Comparison of ENCODE assay signal across 10 cellular contexts in genomic region chr9:36878986-36879982, GRCh38.
DNase-seq lines count a peak whose midpoint lies in the region; ATAC-seq, FAIRE-seq and TF ChIP-seq lines count a peak whose summit lies in the region.
"Had no signal": no experiment of that assay in that cellular context is flagged by ENCODE, and none has a peak within 500 bp of the region (broad histone marks: within the 10 kb centered on the region; RNA-seq: fewer than 3 reads in every experiment).

No MANE protein-coding gene starts in this region.

- no peak for TF ChIP-seq CTCF in WTC11 (IDR thresholded peaks at IDR 0.05)

- H3K4me3 Mint-ChIP-seq in T-helper 2 cell treated with Interferon-gamma antibody and Interleukin-4, amounts not matched to agents 5 μg/mL and 100 μg/mL, for 36 hours, result no peak overlapping the region
- no peak overlapping the region for H3K4me3 Mint-ChIP-seq in WTC11

- H3K27ac Mint-ChIP-seq in T-helper 2 cell treated with Interferon-gamma antibody and Interleukin-4, amounts not matched to agents 5 μg/mL and 100 μg/mL, for 36 hours, result no peak overlapping the region
- H3K27ac Mint-ChIP-seq in WTC11, result no peak overlapping the region

- ATAC-seq in GM18909 (IDR thresholded peaks at IDR 0.05; ENCODE audit: poor library complexity, unreplicated experiment), result peak; percentile 71
- ATAC-seq in HG02870 (IDR thresholded peaks at IDR 0.05; ENCODE audit: unreplicated experiment), result peak; percentile 84
- ATAC-seq in WTC11, result no peak

- TF ChIP-seq POLR2A in GM12892 (IDR thresholded peaks at IDR 0.05; ENCODE audit: low read depth, low read length), result 0 out of 2 replicates have a peak, but pooled peaks have one; percentile 26

- peak; percentile 77 for DNase-seq in GM12892 (ENCODE audit: insufficient read length)
- peak; percentile 20 for DNase-seq in T-helper 2 cell treated with Interferon-gamma antibody and Interleukin-4, amounts not matched to agents 5 μg/mL and 100 μg/mL, for 36 hours (ENCODE audit: low spot score)
- DNase-seq in OCI-M2 (lab: John Stamatoyannopoulos, UW; ENCODE audit: unreplicated experiment), result no peak
- no peak for DNase-seq in SHP77 treated with DMSO at 0.1 percent for 48 hours (lab: John Stamatoyannopoulos, UW)
- DNase-seq in WTC11 (ENCODE audit: low spot score), result no peak
- DNase-seq in DMS79 treated with DMSO at 0.1 percent for 48 hours (lab: John Stamatoyannopoulos, UW), result no peak
- DNase-seq: MG63, retina had no signal

- POLR2A ChIA-PET in WTC11 (lab: Charles Lee), result interaction anchor here (0.5 kb wide), 1 partner anchor 111 kb away, joined by 4 read pairs; no protein-coding TSS in a partner anchor

- peaks cover 11% of the 10 kb centered on the region for H3K27me3 Mint-ChIP-seq in T-helper 2 cell treated with Interferon-gamma antibody and Interleukin-4, amounts not matched to agents 5 μg/mL and 100 μg/mL, for 36 hours (ENCODE audit: low read depth)
- no peaks in the 10 kb centered on the region for H3K27me3 Mint-ChIP-seq in WTC11 (ENCODE audit: low read depth)

- H3K9me3 Mint-ChIP-seq in T-helper 2 cell treated with Interferon-gamma antibody and Interleukin-4, amounts not matched to agents 5 μg/mL and 100 μg/mL, for 36 hours, result no peaks in the 10 kb centered on the region
- H3K9me3 Mint-ChIP-seq in WTC11, result peaks cover 14% of the 10 kb centered on the region

- CTCF ChIA-PET in WTC11 (lab: Charles Lee), result interaction anchor here (0.9 to 1.0 kb wide), 3 partner anchors 13 to 101 kb away, joined by 3 to 4 read pairs (median 3); no protein-coding TSS in a partner anchor

- H3K4me1 Mint-ChIP-seq in T-helper 2 cell treated with Interferon-gamma antibody and Interleukin-4, amounts not matched to agents 5 μg/mL and 100 μg/mL, for 36 hours (ENCODE audit: low read depth), result no peaks in the 10 kb centered on the region
- H3K4me1 Mint-ChIP-seq in WTC11, result 0 out of 2 replicates have a peak, but pooled peaks cover 3% of the 10 kb centered on the region

- FAIRE-seq in GM12892 (lab: Jason Lieb, UNC), result peak; percentile 95

- H3K36me3 Mint-ChIP-seq in T-helper 2 cell treated with Interferon-gamma antibody and Interleukin-4, amounts not matched to agents 5 μg/mL and 100 μg/mL, for 36 hours (ENCODE audit: low read depth), result no peaks in the 10 kb centered on the region
- peaks cover 3% of the 10 kb centered on the region; the same call in 1 of the 2 replicates for H3K36me3 Mint-ChIP-seq in WTC11

TF ChIP-seq in WTC11, 78 proteins besides CTCF, POLR2A, EP300 and RAD21:
- TF ChIP-seq KAT7 (CRISPR knock-in tag; IDR thresholded peaks at IDR 0.05; ENCODE audit: borderline replicate concordance) (no peak), ATF1 (CRISPR knock-in tag; IDR thresholded peaks at IDR 0.05) (no peak), E2F4 (CRISPR knock-in tag; IDR thresholded peaks at IDR 0.05; ENCODE audit: borderline replicate concordance, low read depth) (no peak)

Comparison
In these comparisons a context has a peak if more than half of its experiments do, and no peak if none do; other contexts are left out.
1. DNase-seq: peak in GM12892 (single experiment) and T-helper 2 cell treated with Interferon-gamma antibody and Interleukin-4, amounts not matched to agents 5 μg/mL and 100 μg/mL, for 36 hours (single experiment); none in OCI-M2 (single experiment), SHP77 treated with DMSO at 0.1 percent for 48 hours (single experiment), WTC11 (single experiment) and DMS79 treated with DMSO at 0.1 percent for 48 hours (single experiment).